9 cellular contexts compared by ENCODE assay signal in the genomic region with DNA sequence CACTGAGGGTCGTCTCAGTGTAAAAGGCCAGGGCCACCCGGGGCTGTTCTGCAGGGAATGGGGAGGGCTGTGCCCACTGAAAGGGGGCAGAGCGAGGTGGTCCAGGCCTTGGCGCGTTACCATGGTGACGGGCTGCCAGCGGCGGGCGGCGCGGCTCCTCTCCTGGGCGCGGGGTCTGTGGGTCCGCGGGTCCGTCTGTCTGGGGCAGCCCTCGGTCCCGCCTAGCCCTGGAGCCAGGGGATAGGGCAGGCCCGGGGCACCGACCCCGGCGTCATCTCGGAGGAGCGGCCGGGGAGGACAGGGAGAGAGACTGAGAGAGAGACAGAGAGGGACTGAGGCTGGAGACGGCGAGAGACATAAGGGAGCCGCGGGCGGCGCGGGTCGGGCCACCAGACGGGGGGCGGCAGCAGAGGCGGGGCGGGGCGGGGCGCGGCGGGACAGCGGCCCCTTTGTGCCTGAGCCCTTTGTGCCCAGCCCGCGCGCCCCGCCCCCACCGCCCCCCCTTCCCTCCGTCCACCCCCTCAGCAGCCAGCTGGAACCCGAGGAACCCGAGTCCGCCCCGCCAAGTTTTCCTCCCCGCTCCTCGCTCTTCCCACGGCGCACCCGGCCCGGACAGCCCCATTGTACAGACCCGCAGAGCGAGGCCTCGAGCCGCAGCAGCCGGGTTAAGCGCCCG. TPM values are rescaled to one million over a fixed set of nuclear protein-coding genes. Genes with fewer than 3 reads are reported as not detected.
DNase-seq lines count a peak whose midpoint lies in the region; ATAC-seq and TF ChIP-seq lines count a peak whose summit lies in the region.
"Had no signal": no experiment of that assay in that cellular context is flagged by ENCODE, and none has a peak within 500 bp of the region (broad histone marks: within the 10 kb centered on the region; RNA-seq: fewer than 3 reads in every experiment).

KIAA1755 (minus strand) TSS at position 358 of the 676 bp plus-strand sequence; CDS start at position 123, 235 bp downstream.

- TF ChIP-seq CTCF in mammary epithelial cell (conservative IDR thresholded peaks at IDR 0.05 in 1 of 2, IDR thresholded peaks at IDR 0.05 in 1 of 2; ENCODE audit: extremely low read depth in 1 of 2, insufficient read depth in 1 of 2, low read depth in 1 of 2, low read length in 2 of 2) (no peak), sigmoid colon (IDR thresholded peaks at IDR 0.05) (no peak)

- no peaks in the 10 kb centered on the region for H3K4me1 Mint-ChIP-seq in activated T-helper 2 cell treated with anti-CD3 and anti-CD28 coated beads, Interferon-gamma antibody, Interleukin-2, Interleukin-4, amounts not matched to agents 10 μg/mL and 5 μg/mL and 100 μg/mL, durations not matched to agents 14 hours and 24 hours and 36 hours (ENCODE audit: low read depth)
- peaks cover 0 to 10% (median 4%) of the 10 kb centered on the region in 7 donors for H3K4me1 Mint-ChIP-seq in naive thymus-derived CD4-positive, alpha-beta T cell

- H3K9ac ChIP-seq in mammary epithelial cell (ENCODE audit: insufficient read depth, low read length) (no peak within 1 kb of the TSS), iPS-20b (ENCODE audit: low read depth, low read length) (no peak within 1 kb of the TSS)

- no peaks in the 10 kb centered on the region for H3K9me3 Mint-ChIP-seq in activated T-helper 2 cell treated with anti-CD3 and anti-CD28 coated beads, Interferon-gamma antibody, Interleukin-2, Interleukin-4, amounts not matched to agents 10 μg/mL and 5 μg/mL and 100 μg/mL, durations not matched to agents 14 hours and 24 hours and 36 hours
- H3K9me3 Mint-ChIP-seq in naive thymus-derived CD4-positive, alpha-beta T cell = peaks cover 0 to 1% (median 0%) of the 10 kb centered on the region in 11 donors
- H3K9me3 Mint-ChIP-seq: activated T-cell treated with anti-CD3 and anti-CD28 coated beads, Interleukin-2, amount 50 U/mL, for 4 hours had no signal

- H3K36me3 Mint-ChIP-seq in activated T-helper 2 cell treated with anti-CD3 and anti-CD28 coated beads, Interferon-gamma antibody, Interleukin-2, Interleukin-4, amounts not matched to agents 10 μg/mL and 5 μg/mL and 100 μg/mL, durations not matched to agents 14 hours and 24 hours and 36 hours (ENCODE audit: low read depth) = no peaks in the 10 kb centered on the region
- H3K36me3 Mint-ChIP-seq in naive thymus-derived CD4-positive, alpha-beta T cell = peaks cover 0 to 8% (median 0%) of the 10 kb centered on the region in 5 donors

- TF ChIP-seq EP300 in sigmoid colon (IDR thresholded peaks at IDR 0.05) = no peak

- CTCF ChIA-PET in mammary epithelial cell (lab: Charles Lee; ENCODE audit: low non-redundant PET) = no interaction called here
- CTCF ChIA-PET in naive thymus-derived CD4-positive, alpha-beta T cell (lab: Charles Lee) = no interaction called here

- H3K27me3 ChIP-seq in mammary epithelial cell (ENCODE audit: insufficient read depth, low read length) (peaks cover 2% of the 10 kb centered on the region), iPS-20b (ENCODE audit: insufficient read depth, low read length) (peaks cover 30% of the 10 kb centered on the region), sigmoid colon (peaks cover 4 to 39% (median 7%) of the 10 kb centered on the region in 3 donors)
- H3K27me3 ChIP-seq in naive thymus-derived CD4-positive, alpha-beta T cell (ENCODE audit: control insufficient read depth in 2 of 2, insufficient read depth in 2 of 2, low read length in 2 of 2) = no peaks in the 10 kb centered on the region

- H3K27ac ChIP-seq in mammary epithelial cell (ENCODE audit: insufficient read depth, low read depth, low read length) = no peak within 1 kb of the TSS
- no peak within 1 kb of the TSS for H3K27ac ChIP-seq in iPS-20b (ENCODE audit: low read length)
- peak within 1 kb of the TSS; percentile 81 to 85 (median 82) for H3K27ac ChIP-seq in sigmoid colon
- H3K27ac ChIP-seq in naive thymus-derived CD4-positive, alpha-beta T cell (ENCODE audit: low read depth, low read length) = no peak within 1 kb of the TSS

- dilution Hi-C loops in mammary epithelial cell (cut with HindIII; ENCODE audit: low sequenced_read_pairs) = no loop called here

- no peak within 1 kb of the TSS for H3K4me3 Mint-ChIP-seq in activated T-helper 2 cell treated with anti-CD3 and anti-CD28 coated beads, Interferon-gamma antibody, Interleukin-2, Interleukin-4, amounts not matched to agents 10 μg/mL and 5 μg/mL and 100 μg/mL, durations not matched to agents 14 hours and 24 hours and 36 hours (ENCODE audit: low read depth)
- H3K4me3 Mint-ChIP-seq in naive thymus-derived CD4-positive, alpha-beta T cell = peak within 1 kb of the TSS in 3 of 10 donors; percentile 4 to 37 (median 6)
- H3K4me3 Mint-ChIP-seq: activated T-cell treated with anti-CD3 and anti-CD28 coated beads, Interleukin-2, amount 50 U/mL, for 4 hours had no signal

- H3K36me3 ChIP-seq in mammary epithelial cell (ENCODE audit: insufficient read depth, low read length) (no peaks in the 10 kb centered on the region), iPS-20b (ENCODE audit: insufficient read depth, low read depth, low read length) (no peaks in the 10 kb centered on the region), sigmoid colon (no peaks in the 10 kb centered on the region)
- no peaks in the 10 kb centered on the region for H3K36me3 ChIP-seq in naive thymus-derived CD4-positive, alpha-beta T cell (ENCODE audit: control insufficient read depth in 2 of 3, insufficient read depth in 3 of 3, low read length in 3 of 3)

- H3K4me2 ChIP-seq in mammary epithelial cell (ENCODE audit: insufficient read depth, low read depth, low read length) = peak within 1 kb of the TSS; percentile 72

- H4K20me1 ChIP-seq in mammary epithelial cell (ENCODE audit: insufficient read depth, low read length) = no peaks in the 10 kb centered on the region

- H3K4me1 ChIP-seq in mammary epithelial cell (ENCODE audit: insufficient read depth, low read length) = peaks cover 5% of the 10 kb centered on the region
- H3K4me1 ChIP-seq in iPS-20b (ENCODE audit: insufficient read depth, low read length) = peaks cover 3% of the 10 kb centered on the region; the same call in 1 of the 2 replicates
- H3K4me1 ChIP-seq in sigmoid colon = peaks cover 0 to 12% (median 8%) of the 10 kb centered on the region in 4 donors
- H3K4me1 ChIP-seq in naive thymus-derived CD4-positive, alpha-beta T cell (ENCODE audit: control insufficient read depth in 2 of 2, insufficient read depth in 2 of 2, low read length in 2 of 2) = no peaks in the 10 kb centered on the region

- intact Hi-C loops in mammary epithelial cell (cut with micrococcal nuclease) (no loop called here), sigmoid colon (cut with DNase I) (loop anchor here (5.0 kb wide), 1 partner anchor 37 kb away; no protein-coding TSS in a partner anchor)
- intact Hi-C loops in activated T-helper 2 cell treated with anti-CD3 and anti-CD28 coated beads, Interferon-gamma antibody, Interleukin-2, Interleukin-4, amounts not matched to agents 10 μg/mL and 5 μg/mL and 100 μg/mL, durations not matched to agents 14 hours and 24 hours and 36 hours (cut with micrococcal nuclease) = no loop called here
- intact Hi-C loops in naive thymus-derived CD4-positive, alpha-beta T cell (cut with micrococcal nuclease) = no loop called here

- no peaks in the 10 kb centered on the region for H3K79me2 ChIP-seq in mammary epithelial cell (ENCODE audit: insufficient read depth, low read length)

- H3K9me3 ChIP-seq in mammary epithelial cell (replicated peaks; ENCODE audit: insufficient read depth, low read length) = no peaks in the 10 kb centered on the region
- no peaks in the 10 kb centered on the region for H3K9me3 ChIP-seq in iPS-20b (ENCODE audit: insufficient read depth, low read depth, low read length)
- H3K9me3 ChIP-seq in sigmoid colon = no peaks in the 10 kb centered on the region
- H3K9me3 ChIP-seq in naive thymus-derived CD4-positive, alpha-beta T cell (ENCODE audit: control insufficient read depth in 2 of 3, low read length in 3 of 3) = no peaks in the 10 kb centered on the region

- 9% methylated on average over 17 of the region's 65 CpGs for WGBS in mammary epithelial cell (ENCODE audit: low coverage, missing lambda C conversion rate)
- WGBS in sigmoid colon, 2 donors = 10 to 11% methylated on average over 62 to 65 of the region's 65 CpGs

- no TSS peak for BruUV-seq in mammary epithelial cell (replicated peaks; lab: Mats Ljungman, UMichigan)

- in situ Hi-C loops in mammary epithelial cell (cut with MboI; ENCODE audit: low sequenced_read_pairs in 2 of 2) = no loop called here

- H2AFZ ChIP-seq in mammary epithelial cell (ENCODE audit: low read depth, low read length) = peak within 1 kb of the TSS; percentile 66

- H3K27me3 Mint-ChIP-seq in activated T-helper 2 cell treated with anti-CD3 and anti-CD28 coated beads, Interferon-gamma antibody, Interleukin-2, Interleukin-4, amounts not matched to agents 10 μg/mL and 5 μg/mL and 100 μg/mL, durations not matched to agents 14 hours and 24 hours and 36 hours (ENCODE audit: low read depth) = peaks cover 36% of the 10 kb centered on the region
- peaks cover 55 to 71% (median 66%) of the 10 kb centered on the region in 5 donors for H3K27me3 Mint-ChIP-seq in naive thymus-derived CD4-positive, alpha-beta T cell

- DNase-seq in GM03348 (ENCODE audit: low spot score) (peak; percentile 39), mammary epithelial cell (no peak), sigmoid colon (peak; percentile 76), SIG-M5 treated with dmso at 0.1 percent for 504 hours (lab: John Stamatoyannopoulos, UW; ENCODE audit: unreplicated experiment) (no peak)
- DNase-seq in activated T-helper 2 cell treated with anti-CD3 and anti-CD28 coated beads, Interferon-gamma antibody, Interleukin-2, Interleukin-4, amounts not matched to agents 10 μg/mL and 5 μg/mL and 100 μg/mL, durations not matched to agents 14 hours and 24 hours and 36 hours (ENCODE audit: low spot score) = no peak
- no peak for DNase-seq in naive thymus-derived CD4-positive, alpha-beta T cell
- DNase-seq: activated T-cell treated with anti-CD3 and anti-CD28 coated beads, Interleukin-2, amount 50 U/mL, for 4 hours had no signal

- POLR2A ChIA-PET in naive thymus-derived CD4-positive, alpha-beta T cell (lab: Charles Lee) = no interaction called here

- H3K4me3 ChIP-seq in mammary epithelial cell (replicated peaks in 1 of 3; ENCODE audit: insufficient read depth in 1 of 3, low read depth in 2 of 3, low read length in 3 of 3) (no peak within 1 kb of the TSS), iPS-20b (ENCODE audit: low read length) (peak within 1 kb of the TSS; percentile 63; the same call in 1 of the 2 replicates), sigmoid colon (peak within 1 kb of the TSS; percentile 41 to 58 (median 50))
- no peak within 1 kb of the TSS for H3K4me3 ChIP-seq in naive thymus-derived CD4-positive, alpha-beta T cell (ENCODE audit: low read length)

- no peak for ATAC-seq in GM18858 (IDR thresholded peaks at IDR 0.05; ENCODE audit: unreplicated experiment)
- no peak for ATAC-seq in naive thymus-derived CD4-positive, alpha-beta T cell

- TF ChIP-seq POLR2A in sigmoid colon (IDR thresholded peaks at IDR 0.05) = no peak

- no peak within 1 kb of the TSS for H3K27ac Mint-ChIP-seq in activated T-helper 2 cell treated with anti-CD3 and anti-CD28 coated beads, Interferon-gamma antibody, Interleukin-2, Interleukin-4, amounts not matched to agents 10 μg/mL and 5 μg/mL and 100 μg/mL, durations not matched to agents 14 hours and 24 hours and 36 hours
- no peak within 1 kb of the TSS for H3K27ac Mint-ChIP-seq in naive thymus-derived CD4-positive, alpha-beta T cell

RNA-seq across cellular contexts. Expression of gene KIAA1755, which starts in this region (rescaled TPM):
- total RNA-seq in mammary epithelial cell (under 1 TPM; 0.40 to 0.83 TPM), sigmoid colon (10 to 100 TPM in 3 of 4 donors, 1 to 10 TPM in 1; 9.2 to 39.1 (median 17.1) TPM)
- polyA plus RNA-seq in mammary epithelial cell (0.41 TPM), sigmoid colon (1 to 10 TPM in 2 of 3 donors, not detected in 1; 1.2 to 6.4 TPM)
- polyA minus RNA-seq in mammary epithelial cell = 2.3 TPM
- total RNA-seq in activated T-helper 2 cell treated with anti-CD3 and anti-CD28 coated beads, Interferon-gamma antibody, Interleukin-2, Interleukin-4, amounts not matched to agents 10 μg/mL and 5 μg/mL and 100 μg/mL, durations not matched to agents 14 hours and 24 hours and 36 hours = not detected in 2 replicates
- total RNA-seq in naive thymus-derived CD4-positive, alpha-beta T cell = not detected
- not detected for polyA plus RNA-seq in naive thymus-derived CD4-positive, alpha-beta T cell
- total RNA-seq: activated T-cell treated with anti-CD3 and anti-CD28 coated beads, Interleukin-2, amount 50 U/mL, for 4 hours had no signal

Comparison
In these comparisons a context has a peak if more than half of its experiments do, and no peak if none do; other contexts are left out.
1. DNase-seq: peak in GM03348 (single experiment) and sigmoid colon (single experiment); none in mammary epithelial cell (single experiment), SIG-M5 treated with dmso at 0.1 percent for 504 hours (single experiment), activated T-helper 2 cell treated with anti-CD3 and anti-CD28 coated beads, Interferon-gamma antibody, Interleukin-2, Interleukin-4, amounts not matched to agents 10 μg/mL and 5 μg/mL and 100 μg/mL, durations not matched to agents 14 hours and 24 hours and 36 hours (single experiment) and naive thymus-derived CD4-positive, alpha-beta T cell (0 of 9).
2. H3K27ac ChIP-seq: peak in sigmoid colon (4 of 4); none in mammary epithelial cell (single experiment), iPS-20b (single experiment) and naive thymus-derived CD4-positive, alpha-beta T cell (single experiment).
3. H3K4me3 ChIP-seq: peak in iPS-20b (single experiment) and sigmoid colon (4 of 4); none in mammary epithelial cell (0 of 3) and naive thymus-derived CD4-positive, alpha-beta T cell (single experiment).